20 cellular contexts compared by ENCODE assay signal in the genomic region with DNA sequence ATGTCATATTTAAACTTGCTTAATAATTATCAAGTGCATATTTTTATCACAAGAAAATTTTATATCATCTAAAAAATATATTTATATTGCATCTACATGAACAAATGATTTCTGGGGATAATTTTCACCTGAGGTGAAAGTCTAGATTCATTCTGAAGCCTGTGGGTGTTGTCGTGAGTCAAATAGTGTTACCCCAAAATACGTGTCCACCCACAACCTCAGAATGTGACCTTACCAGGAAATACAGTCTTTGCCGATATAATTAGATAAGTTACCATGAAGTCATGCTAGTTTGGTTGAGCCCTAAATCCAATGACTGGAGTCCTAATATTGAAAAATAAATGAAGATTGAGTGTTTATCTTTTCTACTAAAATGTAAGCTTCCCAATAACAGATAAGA.
DNase-seq lines count a peak whose midpoint lies in the region; ATAC-seq lines count a peak whose summit lies in the region.
"Had no signal": no experiment of that assay in that cellular context is flagged by ENCODE, and none has a peak within 500 bp of the region (broad histone marks: within the 10 kb centered on the region; RNA-seq: fewer than 3 reads in every experiment).

No MANE protein-coding gene starts in this region.

- H3K4me3 Mint-ChIP-seq in activated naive CD8-positive, alpha-beta T cell treated with anti-CD3 and anti-CD28 coated beads for 36 hours = no peak overlapping the region
- H3K4me3 Mint-ChIP-seq: CD14-positive monocyte; naive thymus-derived CD8-positive, alpha-beta T cell; T-cell; type B pancreatic cell had no signal

- H3K36me3 Mint-ChIP-seq in activated naive CD8-positive, alpha-beta T cell treated with anti-CD3 and anti-CD28 coated beads for 36 hours = no peaks in the 10 kb centered on the region
- H3K36me3 Mint-ChIP-seq: CD14-positive monocyte; naive thymus-derived CD8-positive, alpha-beta T cell; T-cell; type B pancreatic cell had no signal

- DNase-seq in activated CD4-positive, CD25-positive, alpha-beta regulatory T cell (lab: John Stamatoyannopoulos, UW) = no peak
- DNase-seq in hepatic stellate cell (ENCODE audit: low spot score) (no peak), NCI-H1436 (lab: John Stamatoyannopoulos, UW) (no peak)
- no peak for DNase-seq in activated naive CD8-positive, alpha-beta T cell treated with anti-CD3 and anti-CD28 coated beads for 36 hours
- DNase-seq: heart right ventricle; islet precursor cell; naive thymus-derived CD8-positive, alpha-beta T cell; NCI-H1694; NCI-H446; posterior cingulate gyrus; stimulated activated naive CD4-positive, alpha-beta T cell; T-cell; WERI-Rb-1 had no signal

- H3K27me3 Mint-ChIP-seq in activated naive CD8-positive, alpha-beta T cell treated with anti-CD3 and anti-CD28 coated beads for 36 hours = no peaks in the 10 kb centered on the region
- H3K27me3 Mint-ChIP-seq: T-cell had no signal

- peak; percentile 48 to 58 for ATAC-seq in activated CD4-positive, CD25-positive, alpha-beta regulatory T cell treated with anti-CD3 and anti-CD28 coated beads, Interleukin-2, amount 50 U/mL, for 24 hours
- ATAC-seq in GM18858 (IDR thresholded peaks at IDR 0.05; ENCODE audit: unreplicated experiment) (peak; percentile 65), HG02759 (IDR thresholded peaks at IDR 0.05; ENCODE audit: unreplicated experiment) (peak; percentile 56), HG03520 (IDR thresholded peaks at IDR 0.05; ENCODE audit: unreplicated experiment) (peak; percentile 81)
- ATAC-seq: HCT116; heart right ventricle; naive thymus-derived CD8-positive, alpha-beta T cell; T-cell had no signal

- H3K9me3 Mint-ChIP-seq in activated naive CD8-positive, alpha-beta T cell treated with anti-CD3 and anti-CD28 coated beads for 36 hours = no peaks in the 10 kb centered on the region
- H3K9me3 Mint-ChIP-seq: T-cell, type B pancreatic cell had no signal

- H3K4me1 Mint-ChIP-seq in activated naive CD8-positive, alpha-beta T cell treated with anti-CD3 and anti-CD28 coated beads for 36 hours = no peaks in the 10 kb centered on the region
- H3K4me1 Mint-ChIP-seq: CD14-positive monocyte; naive thymus-derived CD8-positive, alpha-beta T cell; T-cell had no signal

- no peak overlapping the region for H3K27ac Mint-ChIP-seq in activated naive CD8-positive, alpha-beta T cell treated with anti-CD3 and anti-CD28 coated beads for 36 hours
- H3K27ac Mint-ChIP-seq: CD14-positive monocyte; naive thymus-derived CD8-positive, alpha-beta T cell; T-cell; type B pancreatic cell had no signal
